Comparison of ENCODE assay signal across 14 cellular contexts in genomic region chr13:98429081-98429480, GRCh38.
DNase-seq lines count a peak whose midpoint lies in the region; ATAC-seq and TF ChIP-seq lines count a peak whose summit lies in the region.
"Had no signal": no experiment of that assay in that cellular context is flagged by ENCODE, and none has a peak within 500 bp of the region (broad histone marks: within the 10 kb centered on the region; RNA-seq: fewer than 3 reads in every experiment).

No MANE protein-coding gene starts in this region.

- H3K4me3 Mint-ChIP-seq in osteocyte (ENCODE audit: unreplicated experiment), result no peak overlapping the region
- H3K4me3 Mint-ChIP-seq: CD4-positive, alpha-beta memory T cell; H9 had no signal

- H3K27me3 ChIP-seq in RWPE2 (ENCODE audit: insufficient read depth, poor library complexity, severe bottlenecking), result no peaks in the 10 kb centered on the region
- H3K27me3 ChIP-seq in tibial nerve, result no peaks in the 10 kb centered on the region
- H3K27me3 ChIP-seq: BE2C had no signal

- no peak for TF ChIP-seq EP300 in tibial nerve (IDR thresholded peaks at IDR 0.05)

- no peaks in the 10 kb centered on the region for H3K9me3 ChIP-seq in HEK293 (ENCODE audit: control insufficient read depth, insufficient read depth, low read depth, low read length)
- H3K9me3 ChIP-seq in RWPE2 (ENCODE audit: severe bottlenecking), result no peaks in the 10 kb centered on the region
- no peaks in the 10 kb centered on the region for H3K9me3 ChIP-seq in tibial nerve
- H3K9me3 ChIP-seq: BE2C had no signal

- H3K27ac ChIP-seq in HEK293 (ENCODE audit: extremely low read depth, low read depth, low read length) (no peak overlapping the region), RWPE2 (ENCODE audit: poor library complexity, severe bottlenecking) (no peak overlapping the region), tibial nerve (no peak overlapping the region)
- H3K27ac ChIP-seq: C4-2B had no signal

- WGBS in tibial nerve, 2 donors, result 57 to 72% methylated on average over 10 of the region's 10 CpGs

- H3K4me3 ChIP-seq in HEK293 (ENCODE audit: low read depth, low read length), result no peak overlapping the region
- H3K4me3 ChIP-seq in RWPE2 (ENCODE audit: severe bottlenecking), result no peak overlapping the region
- H3K4me3 ChIP-seq in choroid plexus epithelial cell (ENCODE audit: low read depth, low read length), result no peak overlapping the region
- H3K4me3 ChIP-seq in tibial nerve, result no peak overlapping the region

- no peak for TF ChIP-seq POLR2A in tibial nerve (IDR thresholded peaks at IDR 0.05)

- CTCF ChIA-PET in HEK293 (lab: Yijun Ruan, JAX), result no interaction called here

- no peak for TF ChIP-seq CTCF in HEK293 (tag by site-specific recombination; IDR thresholded peaks at IDR 0.05)
- no peak for TF ChIP-seq CTCF in RWPE2 (IDR thresholded peaks at IDR 0.05; ENCODE audit: poor library complexity, severe bottlenecking)
- no peak for TF ChIP-seq CTCF in choroid plexus epithelial cell (conservative IDR thresholded peaks at IDR 0.05; ENCODE audit: low read depth, low read length)
- no peak for TF ChIP-seq CTCF in osteocyte (IDR thresholded peaks at IDR 0.05)
- TF ChIP-seq CTCF in tibial nerve (IDR thresholded peaks at IDR 0.05), result no peak

- H3K4me1 ChIP-seq in HEK293 (ENCODE audit: control insufficient read depth, insufficient read depth, low read length) (no peaks in the 10 kb centered on the region), RWPE2 (ENCODE audit: insufficient read depth, poor library complexity, severe bottlenecking) (no peaks in the 10 kb centered on the region), tibial nerve (no peaks in the 10 kb centered on the region)
- H3K4me1 ChIP-seq: BE2C had no signal

- peaks cover 12% of the 10 kb centered on the region for H3K4me1 Mint-ChIP-seq in osteocyte (ENCODE audit: unreplicated experiment)
- H3K4me1 Mint-ChIP-seq: CD4-positive, alpha-beta memory T cell had no signal

- POLR2A ChIA-PET in HEK293 (lab: Yijun Ruan, JAX), result no interaction called here

- DNase-seq in RWPE2 (ENCODE audit: low spot score) (peak; percentile 44), choroid plexus epithelial cell (ENCODE audit: low read depth) (peak; percentile 60), osteocyte (ENCODE audit: extremely low spot score, unreplicated experiment) (no peak), tibial nerve (ENCODE audit: low spot score in 2 of 2) (no peak), AG08395 (ENCODE audit: low spot score) (no peak), MV-4-11 (lab: John Stamatoyannopoulos, UW) (no peak)
- DNase-seq: BE2C; CD4-positive, alpha-beta memory T cell; DMS79; GOT3; H9 had no signal

- H3K27me3 Mint-ChIP-seq in osteocyte (ENCODE audit: unreplicated experiment), result no peaks in the 10 kb centered on the region

- H3K36me3 Mint-ChIP-seq in osteocyte (ENCODE audit: unreplicated experiment), result peaks cover 67% of the 10 kb centered on the region
- H3K36me3 Mint-ChIP-seq: CD4-positive, alpha-beta memory T cell had no signal

- no peaks in the 10 kb centered on the region for H3K36me3 ChIP-seq in HEK293 (ENCODE audit: control insufficient read depth in 2 of 2, insufficient read depth in 1 of 2, low read length in 2 of 2)
- H3K36me3 ChIP-seq in RWPE2 (ENCODE audit: low read depth), result 0 out of 2 replicates have a peak, but pooled peaks cover 6% of the 10 kb centered on the region
- H3K36me3 ChIP-seq in tibial nerve, result peaks cover 0 to 56% (median 0%) of the 10 kb centered on the region in 3 donors

- ATAC-seq in RWPE2 (ENCODE audit: low read depth), result no peak
- ATAC-seq in GM21528 (IDR thresholded peaks at IDR 0.05; ENCODE audit: low FRiP score, unreplicated experiment), result no peak

- peak overlapping the region; percentile 21 for H3K27ac Mint-ChIP-seq in osteocyte (ENCODE audit: unreplicated experiment)

- no peaks in the 10 kb centered on the region for H3K9me3 Mint-ChIP-seq in osteocyte (ENCODE audit: unreplicated experiment)
- H3K9me3 Mint-ChIP-seq: H9 had no signal

TF ChIP-seq in HEK293, 187 proteins besides CTCF, POLR2A, EP300 and RAD21:
- no peak for TF ChIP-seq ZNF366 (tag by site-specific recombination; conservative IDR thresholded peaks at IDR 0.05)
- no peak for TF ChIP-seq PRDM1 (tag by site-specific recombination; IDR thresholded peaks at IDR 0.05)
- TF ChIP-seq, protein P1, sequence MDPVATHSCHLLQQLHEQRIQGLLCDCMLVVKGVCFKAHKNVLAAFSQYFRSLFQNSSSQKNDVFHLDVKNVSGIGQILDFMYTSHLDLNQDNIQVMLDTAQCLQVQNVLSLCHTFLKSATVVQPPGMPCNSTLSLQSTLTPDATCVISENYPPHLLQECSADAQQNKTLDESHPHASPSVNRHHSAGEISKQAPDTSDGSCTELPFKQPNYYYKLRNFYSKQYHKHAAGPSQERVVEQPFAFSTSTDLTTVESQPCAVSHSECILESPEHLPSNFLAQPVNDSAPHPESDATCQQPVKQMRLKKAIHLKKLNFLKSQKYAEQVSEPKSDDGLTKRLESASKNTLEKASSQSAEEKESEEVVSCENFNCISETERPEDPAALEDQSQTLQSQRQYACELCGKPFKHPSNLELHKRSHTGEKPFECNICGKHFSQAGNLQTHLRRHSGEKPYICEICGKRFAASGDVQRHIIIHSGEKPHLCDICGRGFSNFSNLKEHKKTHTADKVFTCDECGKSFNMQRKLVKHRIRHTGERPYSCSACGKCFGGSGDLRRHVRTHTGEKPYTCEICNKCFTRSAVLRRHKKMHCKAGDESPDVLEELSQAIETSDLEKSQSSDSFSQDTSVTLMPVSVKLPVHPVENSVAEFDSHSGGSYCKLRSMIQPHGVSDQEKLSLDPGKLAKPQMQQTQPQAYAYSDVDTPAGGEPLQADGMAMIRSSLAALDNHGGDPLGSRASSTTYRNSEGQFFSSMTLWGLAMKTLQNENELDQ (tag by site-specific recombination; IDR thresholded peaks at IDR 0.05; ENCODE audit: low read depth), result no peak
- TF ChIP-seq ZIC2 (tag by site-specific recombination; IDR thresholded peaks at IDR 0.05), result peak; percentile 81
- TF ChIP-seq ZFHX2 (tag by site-specific recombination; conservative IDR thresholded peaks at IDR 0.05), result no peak
TF ChIP-seq in HEK293: peak in this region for 1.

Comparison
In these comparisons a context has a peak if more than half of its experiments do, and no peak if none do; other contexts are left out.
1. DNase-seq: peak in RWPE2 (single experiment) and choroid plexus epithelial cell (single experiment); none in osteocyte (single experiment), tibial nerve (0 of 2), AG08395 (single experiment) and MV-4-11 (single experiment).